In genomic region chr18:22026889-22027288, GRCh38 we compare ENCODE assay signal across 25 cellular contexts.
DNase-seq lines count a peak whose midpoint lies in the region; ATAC-seq and TF ChIP-seq lines count a peak whose summit lies in the region.
"Had no signal": no experiment of that assay in that cellular context is flagged by ENCODE, and none has a peak within 500 bp of the region (broad histone marks: within the 10 kb centered on the region; RNA-seq: fewer than 3 reads in every experiment).

No MANE protein-coding gene starts in this region.

- H3K4me3 ChIP-seq in mammary epithelial cell (replicated peaks in 1 of 3; ENCODE audit: insufficient read depth in 1 of 3, low read depth in 2 of 3, low read length in 3 of 3): no peak overlapping the region
- no peak overlapping the region for H3K4me3 ChIP-seq in breast epithelium
- no peak overlapping the region for H3K4me3 ChIP-seq in adrenal gland
- H3K4me3 ChIP-seq in mesendoderm (ENCODE audit: low read length): no peak overlapping the region
- no peak overlapping the region for H3K4me3 ChIP-seq in thymus (ENCODE audit: low read length)
- H3K4me3 ChIP-seq: testis had no signal

- peak overlapping the region; percentile 88 for H3K56ac ChIP-seq in mesendoderm (ENCODE audit: low read length)

- intact Hi-C loops in mammary epithelial cell (cut with micrococcal nuclease): no loop called here
- intact Hi-C loops in breast epithelium (cut with DNase I; ENCODE audit: low total_unique reads): no loop called here
- intact Hi-C loops in adrenal gland (cut with DNase I): no loop called here

- peak overlapping the region; percentile 99 for H2BK120ac ChIP-seq in mesendoderm (ENCODE audit: low read depth, low read length)

- peaks cover 5% of the 10 kb centered on the region for H3K9me3 Mint-ChIP-seq in T-helper 2 cell treated with Interferon-gamma antibody and Interleukin-4, amounts not matched to agents 5 μg/mL and 100 μg/mL, for 36 hours
- H3K9me3 Mint-ChIP-seq: activated T-helper 2 cell treated with anti-CD3 and anti-CD28 coated beads, Interferon-gamma antibody, Interleukin-2, Interleukin-4, amounts not matched to agents 10 μg/mL and 5 μg/mL and 100 μg/mL, durations not matched to agents 14 hours and 24 hours and 36 hours; naive thymus-derived CD8-positive, alpha-beta T cell had no signal

- H3K27ac ChIP-seq in mammary epithelial cell (ENCODE audit: insufficient read depth, low read depth, low read length) (no peak overlapping the region), breast epithelium (no peak overlapping the region), adrenal gland (peak overlapping the region in 3 of 5 donors; percentile 48 to 79 (median 63)), mesendoderm (ENCODE audit: low read depth, low read length) (peak overlapping the region; percentile 89), thymus (ENCODE audit: low read depth) (peak overlapping the region; percentile 18)
- H3K27ac ChIP-seq: HL-60 had no signal

- H2BK5ac ChIP-seq in mesendoderm (ENCODE audit: low read length): peak overlapping the region; percentile 99

- H3K23ac ChIP-seq in mesendoderm (ENCODE audit: low read length): no peak overlapping the region

- no peak overlapping the region for H3K27ac Mint-ChIP-seq in T-helper 2 cell treated with Interferon-gamma antibody and Interleukin-4, amounts not matched to agents 5 μg/mL and 100 μg/mL, for 36 hours
- H3K27ac Mint-ChIP-seq: activated T-helper 2 cell treated with anti-CD3 and anti-CD28 coated beads, Interferon-gamma antibody, Interleukin-2, Interleukin-4, amounts not matched to agents 10 μg/mL and 5 μg/mL and 100 μg/mL, durations not matched to agents 14 hours and 24 hours and 36 hours; CD14-positive monocyte; naive thymus-derived CD8-positive, alpha-beta T cell had no signal

- no TSS peak for BruUV-seq in mammary epithelial cell (replicated peaks; lab: Mats Ljungman, UMichigan)

- in situ Hi-C loops in mammary epithelial cell (cut with MboI; ENCODE audit: low sequenced_read_pairs in 2 of 2): no loop called here

- no peak for ATAC-seq in GM21825 (IDR thresholded peaks at IDR 0.05; ENCODE audit: unreplicated experiment)
- ATAC-seq: naive thymus-derived CD8-positive, alpha-beta T cell; stimulated activated naive CD8-positive, alpha-beta T cell treated with anti-CD3 and anti-CD28 coated beads, Interleukin-15, Interleukin-2, amounts not matched to agents 100 U/mL and 50 U/mL, for 24 hours had no signal

- H3K18ac ChIP-seq in mesendoderm (ENCODE audit: low read length): peak overlapping the region; percentile 91

- H3K79me1 ChIP-seq in mesendoderm (ENCODE audit: low read length): no peaks in the 10 kb centered on the region

- H3K79me2 ChIP-seq in mammary epithelial cell (ENCODE audit: insufficient read depth, low read length): no peaks in the 10 kb centered on the region
- H3K79me2 ChIP-seq in mesendoderm (ENCODE audit: control insufficient read depth, insufficient read depth, low read length): no peaks in the 10 kb centered on the region

- H3K4me2 ChIP-seq in mammary epithelial cell (ENCODE audit: insufficient read depth, low read depth, low read length): no peak overlapping the region
- H3K4me2 ChIP-seq in mesendoderm (ENCODE audit: low read length): no peak overlapping the region

- dilution Hi-C loops in mammary epithelial cell (cut with HindIII; ENCODE audit: low sequenced_read_pairs): no loop called here

- CTCF ChIA-PET in mammary epithelial cell (lab: Charles Lee; ENCODE audit: low non-redundant PET): no interaction called here

- H3K9me3 ChIP-seq in mammary epithelial cell (replicated peaks; ENCODE audit: insufficient read depth, low read length) (no peaks in the 10 kb centered on the region), breast epithelium (no peaks in the 10 kb centered on the region), adrenal gland (replicated peaks in 1 of 3) (no peaks in the 10 kb centered on the region), thymus (ENCODE audit: control insufficient read depth) (no peaks in the 10 kb centered on the region)
- H3K9me3 ChIP-seq: testis had no signal

- no peak overlapping the region for H4K8ac ChIP-seq in mesendoderm (ENCODE audit: low read depth, low read length)

- no peak for TF ChIP-seq POLR2A in breast epithelium (IDR thresholded peaks at IDR 0.05)
- no peak for TF ChIP-seq POLR2A in adrenal gland (IDR thresholded peaks at IDR 0.05)

- 84% methylated on average over 4 of the region's 6 CpGs for WGBS in mammary epithelial cell (ENCODE audit: low coverage, missing lambda C conversion rate)
- 29 to 47% (median 43%) methylated on average over 3 to 6 of the region's 6 CpGs for WGBS in adrenal gland, 4 donors
- WGBS in mesendoderm (ENCODE audit: extremely low coverage, insufficient coverage, low lambda C conversion rate): no CpG with 5 or more reads among the region's 6 CpGs
- 80% methylated on average over 6 of the region's 6 CpGs for WGBS in thymus

- no peaks in the 10 kb centered on the region for H4K20me1 ChIP-seq in mammary epithelial cell (ENCODE audit: insufficient read depth, low read length)

- H3K27me3 ChIP-seq in mammary epithelial cell (ENCODE audit: insufficient read depth, low read length): no peaks in the 10 kb centered on the region
- H3K27me3 ChIP-seq in breast epithelium: no peaks in the 10 kb centered on the region
- H3K27me3 ChIP-seq in adrenal gland: no peaks in the 10 kb centered on the region
- H3K27me3 ChIP-seq in mesendoderm (ENCODE audit: insufficient read depth, low read length, poor library complexity): no peaks in the 10 kb centered on the region
- no peaks in the 10 kb centered on the region for H3K27me3 ChIP-seq in thymus (ENCODE audit: control insufficient read depth, insufficient read depth)
- H3K27me3 ChIP-seq: testis had no signal

- TF ChIP-seq CTCF in mammary epithelial cell (conservative IDR thresholded peaks at IDR 0.05 in 1 of 2, IDR thresholded peaks at IDR 0.05 in 1 of 2; ENCODE audit: extremely low read depth in 1 of 2, insufficient read depth in 1 of 2, low read depth in 1 of 2, low read length in 2 of 2) (no peak), breast epithelium (IDR thresholded peaks at IDR 0.05) (no peak), adrenal gland (IDR thresholded peaks at IDR 0.05) (no peak)

- H3K4me1 Mint-ChIP-seq in T-helper 2 cell treated with Interferon-gamma antibody and Interleukin-4, amounts not matched to agents 5 μg/mL and 100 μg/mL, for 36 hours (ENCODE audit: low read depth): no peaks in the 10 kb centered on the region
- H3K4me1 Mint-ChIP-seq: CD14-positive monocyte; naive thymus-derived CD8-positive, alpha-beta T cell had no signal

- peak overlapping the region; percentile 27 for H3K4ac ChIP-seq in mesendoderm (ENCODE audit: low read depth, low read length)

- DNase-seq in mammary epithelial cell: no peak
- no peak for DNase-seq in breast epithelium (ENCODE audit: low spot score in 2 of 2)
- DNase-seq in adrenal gland: no peak
- DNase-seq in mesendoderm: peak; percentile 100
- no peak for DNase-seq in T-helper 2 cell treated with Interferon-gamma antibody and Interleukin-4, amounts not matched to agents 5 μg/mL and 100 μg/mL, for 36 hours (ENCODE audit: low spot score)
- DNase-seq in hippocampal formation (lab: John Stamatoyannopoulos, UW): no peak
- DNase-seq: activated CD4-positive, alpha-beta T cell treated with anti-CD3 and anti-CD28 coated beads for 48 hours; activated naive CD4-positive, alpha-beta T cell treated with anti-CD3 and anti-CD28 coated beads, Interleukin-2, amount 50 U/mL, for 16 hours; amniotic stem cell; DND-41; effector CD4-positive, alpha-beta T cell; Karpas-422; naive thymus-derived CD8-positive, alpha-beta T cell; NCI-H1417; NCI-H2081 treated with DMSO at 0.1 percent for 48 hours; NCI-H2227 treated with DMSO at 0.1 percent for 48 hours; occipital lobe; SIG-M5; stimulated activated naive CD8-positive, alpha-beta T cell treated with anti-CD3 and anti-CD28 coated beads, Interleukin-15, Interleukin-2, amounts not matched to agents 100 U/mL and 50 U/mL, for 24 hours had no signal

- H3K36me3 Mint-ChIP-seq in T-helper 2 cell treated with Interferon-gamma antibody and Interleukin-4, amounts not matched to agents 5 μg/mL and 100 μg/mL, for 36 hours (ENCODE audit: low read depth): no peaks in the 10 kb centered on the region
- H3K36me3 Mint-ChIP-seq: CD14-positive monocyte; naive thymus-derived CD8-positive, alpha-beta T cell had no signal

- H3K9ac ChIP-seq in mammary epithelial cell (ENCODE audit: insufficient read depth, low read length) (no peak overlapping the region), mesendoderm (ENCODE audit: low read length) (peak overlapping the region; percentile 53)

- H4K5ac ChIP-seq in mesendoderm (ENCODE audit: low read length): peak overlapping the region; percentile 54

- H3K27me3 Mint-ChIP-seq in T-helper 2 cell treated with Interferon-gamma antibody and Interleukin-4, amounts not matched to agents 5 μg/mL and 100 μg/mL, for 36 hours (ENCODE audit: low read depth): no peaks in the 10 kb centered on the region

- H2AFZ ChIP-seq in mammary epithelial cell (ENCODE audit: low read depth, low read length): peak overlapping the region; percentile 27

- H3K4me1 ChIP-seq in mammary epithelial cell (ENCODE audit: insufficient read depth, low read length) (peaks cover 4% of the 10 kb centered on the region), breast epithelium (no peaks in the 10 kb centered on the region), adrenal gland (replicated peaks in 1 of 2) (peaks cover 7 to 12% of the 10 kb centered on the region in 2 donors), mesendoderm (ENCODE audit: control insufficient read depth, low read depth, low read length) (peaks cover 10% of the 10 kb centered on the region), thymus (ENCODE audit: control insufficient read depth, insufficient read depth, low read length) (no peaks in the 10 kb centered on the region)

- H3K36me3 ChIP-seq in mammary epithelial cell (ENCODE audit: insufficient read depth, low read length) (no peaks in the 10 kb centered on the region), breast epithelium (no peaks in the 10 kb centered on the region), adrenal gland (replicated peaks in 1 of 2) (no peaks in the 10 kb centered on the region), mesendoderm (ENCODE audit: control insufficient read depth, insufficient read depth, low read length) (no peaks in the 10 kb centered on the region), thymus (ENCODE audit: control insufficient read depth, insufficient read depth) (no peaks in the 10 kb centered on the region)

- H2BK15ac ChIP-seq in mesendoderm (replicated peaks; ENCODE audit: low read depth): no peak overlapping the region

- no peak overlapping the region for H3K4me3 Mint-ChIP-seq in T-helper 2 cell treated with Interferon-gamma antibody and Interleukin-4, amounts not matched to agents 5 μg/mL and 100 μg/mL, for 36 hours
- H3K4me3 Mint-ChIP-seq: CD14-positive monocyte; naive thymus-derived CD8-positive, alpha-beta T cell had no signal

- H2AK5ac ChIP-seq in mesendoderm (ENCODE audit: low read length): peak overlapping the region; percentile 70

Comparison
In these comparisons a context has a peak if more than half of its experiments do, and no peak if none do; other contexts are left out.
1. H3K27ac ChIP-seq: peak in adrenal gland (3 of 5), mesendoderm (single experiment) and thymus (single experiment); none in mammary epithelial cell (single experiment) and breast epithelium (0 of 2).